ENCODE assay signal across 8 cellular contexts in the genomic region with DNA sequence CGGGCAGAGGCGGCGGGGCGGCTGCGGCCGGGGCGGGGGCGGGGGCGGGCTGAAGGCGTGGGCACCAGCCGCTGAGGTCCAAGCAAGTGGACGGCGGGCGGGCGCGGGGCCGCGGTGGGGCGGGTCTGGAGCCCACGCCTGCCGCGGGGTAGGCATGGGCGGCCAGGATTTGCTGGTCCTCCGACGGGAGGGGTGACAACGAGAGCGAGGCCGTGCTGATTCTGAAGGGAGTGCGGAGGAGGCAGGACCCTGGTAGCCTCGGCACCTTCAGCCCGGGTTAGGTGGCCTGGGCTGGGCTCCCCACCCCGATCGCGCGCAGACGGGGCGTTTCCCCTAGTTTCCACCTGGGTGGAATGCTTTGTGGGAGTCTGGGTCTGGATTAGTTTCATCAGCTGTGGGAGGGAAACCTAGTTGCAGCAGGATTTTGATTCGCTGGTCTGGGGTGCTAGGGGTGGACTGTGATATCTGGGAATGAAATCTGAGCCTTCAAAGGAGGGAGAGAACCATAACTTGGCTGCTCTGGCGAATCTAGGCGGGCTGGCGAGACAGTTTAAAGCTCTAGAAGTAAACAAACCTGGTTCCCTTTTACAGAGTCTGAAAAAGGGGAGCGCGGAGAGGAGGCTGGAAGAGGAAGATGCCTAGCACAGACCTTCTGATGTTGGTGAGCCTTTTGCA. TPM values are rescaled to one million over a fixed set of nuclear protein-coding genes. Genes with fewer than 3 reads are reported as not detected.
DNase-seq lines count a peak whose midpoint lies in the region; ATAC-seq, FAIRE-seq and TF ChIP-seq lines count a peak whose summit lies in the region.

No MANE protein-coding gene starts in this region.

- H3K9me3 ChIP-seq in adrenal gland (replicated peaks in 1 of 3), result no peaks in the 10 kb centered on the region
- H3K9me3 ChIP-seq in cardiac muscle cell (ENCODE audit: low read depth), result no peaks in the 10 kb centered on the region
- H3K9me3 ChIP-seq in ovary, result no peaks in the 10 kb centered on the region

- no peak for TF ChIP-seq RAD21 in Ishikawa (IDR thresholded peaks at IDR 0.05; ENCODE audit: low read depth)

- intact Hi-C loops in adrenal gland (cut with DNase I) (loop anchor here in 1 of 2 donors (5.0 kb wide), 1 partner anchor 61 kb away; no protein-coding TSS in a partner anchor), ovary (cut with DNase I) (loop anchor here in 2 of 4 donors (5.0 to 10.0 kb wide), 2 partner anchors 66 to 68 kb away; a partner anchor contains a TSS)

- H3K27me3 ChIP-seq in adrenal gland (no peaks in the 10 kb centered on the region), cardiac muscle cell (no peaks in the 10 kb centered on the region), ovary (no peaks in the 10 kb centered on the region)

- DNase-seq in DMS153 treated with DMSO at 0.1 percent for 48 hours (lab: John Stamatoyannopoulos, UW; ENCODE audit: unreplicated experiment) (peak; percentile 40), SKM-1 treated with dmso at 0.1 percent for 144 hours (lab: John Stamatoyannopoulos, UW; ENCODE audit: unreplicated experiment) (peak; percentile 7), adrenal gland (peak; percentile 72 to 89 (median 82)), cardiac muscle cell (ENCODE audit: low read depth in 1 of 2, low spot score in 1 of 2) (peak; percentile 84 to 86), ovary (peak; percentile 36 to 70 (median 52)), urothelium cell line (ENCODE audit: low spot score) (peak; percentile 91)

- 0 to 5% (median 1%) methylated on average over 6 to 43 of the region's 43 CpGs for WGBS in adrenal gland, 4 donors
- 1% methylated on average over 24 to 43 of the region's 43 CpGs for WGBS in ovary, 3 donors

- H3K27ac ChIP-seq in adrenal gland, result peak overlapping the region; percentile 31 to 95 (median 88)
- H3K27ac ChIP-seq in cardiac muscle cell, result peak overlapping the region; percentile 90
- H3K27ac ChIP-seq in ovary, result peak overlapping the region; percentile 69 to 72

- TF ChIP-seq POLR2A in adrenal gland (IDR thresholded peaks at IDR 0.05) (peak; percentile 53 to 75), ovary (IDR thresholded peaks at IDR 0.05) (no peak)

- peak; percentile 93 for FAIRE-seq in urothelium cell line (lab: Jason Lieb, UNC)

- H3K36me3 ChIP-seq in adrenal gland (replicated peaks in 1 of 2), result peaks cover 0 to 23% of the 10 kb centered on the region in 2 donors
- H3K36me3 ChIP-seq in cardiac muscle cell, result peaks cover 7% of the 10 kb centered on the region
- no peaks in the 10 kb centered on the region for H3K36me3 ChIP-seq in ovary

- peaks cover 7 to 20% of the 10 kb centered on the region in 2 donors for H3K4me1 ChIP-seq in adrenal gland (replicated peaks in 1 of 2)
- H3K4me1 ChIP-seq in cardiac muscle cell (ENCODE audit: low read depth), result peaks cover 14% of the 10 kb centered on the region
- no peaks in the 10 kb centered on the region for H3K4me1 ChIP-seq in ovary (ENCODE audit: insufficient read depth)

- ATAC-seq in GM21529 (IDR thresholded peaks at IDR 0.05; ENCODE audit: unreplicated experiment), result peak; percentile 54

- peak in 1 of 6 experiments; percentile 8 for TF ChIP-seq CTCF in adrenal gland (IDR thresholded peaks at IDR 0.05)
- no peak for TF ChIP-seq CTCF in cardiac muscle cell (IDR thresholded peaks at IDR 0.05; ENCODE audit: low read depth, low read length)
- no peak for TF ChIP-seq CTCF in ovary (IDR thresholded peaks at IDR 0.05)

- no peak; the same call in 1 of the 2 replicates for TF ChIP-seq EP300 in Ishikawa (IDR thresholded peaks at IDR 0.05; ENCODE audit: borderline replicate concordance)
- no peak for TF ChIP-seq EP300 in ovary (IDR thresholded peaks at IDR 0.05)

- H3K4me3 ChIP-seq in adrenal gland (peak overlapping the region in 3 of 4 donors; percentile 49 to 96 (median 87)), cardiac muscle cell (peak overlapping the region; percentile 69), ovary (peak overlapping the region; percentile 85)

TF ChIP-seq in Ishikawa, 13 proteins besides CTCF, POLR2A, EP300 and RAD21:
- TF ChIP-seq TAF1 (IDR thresholded peaks at IDR 0.05; ENCODE audit: low read depth) (peak; percentile 22; the same call in 1 of the 2 replicates), FOXM1 (IDR thresholded peaks at IDR 0.05; ENCODE audit: borderline replicate concordance, low read depth) (no peak), EGR1 (IDR thresholded peaks at IDR 0.05) (peak; percentile 59), ZBTB7A (IDR thresholded peaks at IDR 0.05; ENCODE audit: low read depth) (no peak), TCF12 (IDR thresholded peaks at IDR 0.05; ENCODE audit: low read depth) (peak; percentile 42; the same call in 1 of the 2 replicates), NFIC (IDR thresholded peaks at IDR 0.05) (peak; percentile 34; the same call in 1 of the 2 replicates), CREB1 (IDR thresholded peaks at IDR 0.05; ENCODE audit: low read depth) (no peak), YY1 (IDR thresholded peaks at IDR 0.05; ENCODE audit: low read depth) (no peak), TEAD4 (IDR thresholded peaks at IDR 0.05) (no peak; the same call in 1 of the 2 replicates), CEBPB (IDR thresholded peaks at IDR 0.05) (0 out of 2 replicates have a peak, but pooled peaks have one; percentile 3)
- TF ChIP-seq, protein P1, sequence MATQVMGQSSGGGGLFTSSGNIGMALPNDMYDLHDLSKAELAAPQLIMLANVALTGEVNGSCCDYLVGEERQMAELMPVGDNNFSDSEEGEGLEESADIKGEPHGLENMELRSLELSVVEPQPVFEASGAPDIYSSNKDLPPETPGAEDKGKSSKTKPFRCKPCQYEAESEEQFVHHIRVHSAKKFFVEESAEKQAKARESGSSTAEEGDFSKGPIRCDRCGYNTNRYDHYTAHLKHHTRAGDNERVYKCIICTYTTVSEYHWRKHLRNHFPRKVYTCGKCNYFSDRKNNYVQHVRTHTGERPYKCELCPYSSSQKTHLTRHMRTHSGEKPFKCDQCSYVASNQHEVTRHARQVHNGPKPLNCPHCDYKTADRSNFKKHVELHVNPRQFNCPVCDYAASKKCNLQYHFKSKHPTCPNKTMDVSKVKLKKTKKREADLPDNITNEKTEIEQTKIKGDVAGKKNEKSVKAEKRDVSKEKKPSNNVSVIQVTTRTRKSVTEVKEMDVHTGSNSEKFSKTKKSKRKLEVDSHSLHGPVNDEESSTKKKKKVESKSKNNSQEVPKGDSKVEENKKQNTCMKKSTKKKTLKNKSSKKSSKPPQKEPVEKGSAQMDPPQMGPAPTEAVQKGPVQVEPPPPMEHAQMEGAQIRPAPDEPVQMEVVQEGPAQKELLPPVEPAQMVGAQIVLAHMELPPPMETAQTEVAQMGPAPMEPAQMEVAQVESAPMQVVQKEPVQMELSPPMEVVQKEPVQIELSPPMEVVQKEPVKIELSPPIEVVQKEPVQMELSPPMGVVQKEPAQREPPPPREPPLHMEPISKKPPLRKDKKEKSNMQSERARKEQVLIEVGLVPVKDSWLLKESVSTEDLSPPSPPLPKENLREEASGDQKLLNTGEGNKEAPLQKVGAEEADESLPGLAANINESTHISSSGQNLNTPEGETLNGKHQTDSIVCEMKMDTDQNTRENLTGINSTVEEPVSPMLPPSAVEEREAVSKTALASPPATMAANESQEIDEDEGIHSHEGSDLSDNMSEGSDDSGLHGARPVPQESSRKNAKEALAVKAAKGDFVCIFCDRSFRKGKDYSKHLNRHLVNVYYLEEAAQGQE (IDR thresholded peaks at IDR 0.05; ENCODE audit: low read depth), result no peak
- TF ChIP-seq, protein P2, sequence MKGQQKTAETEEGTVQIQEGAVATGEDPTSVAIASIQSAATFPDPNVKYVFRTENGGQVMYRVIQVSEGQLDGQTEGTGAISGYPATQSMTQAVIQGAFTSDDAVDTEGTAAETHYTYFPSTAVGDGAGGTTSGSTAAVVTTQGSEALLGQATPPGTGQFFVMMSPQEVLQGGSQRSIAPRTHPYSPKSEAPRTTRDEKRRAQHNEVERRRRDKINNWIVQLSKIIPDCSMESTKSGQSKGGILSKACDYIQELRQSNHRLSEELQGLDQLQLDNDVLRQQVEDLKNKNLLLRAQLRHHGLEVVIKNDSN (IDR thresholded peaks at IDR 0.05), result no peak
- TF ChIP-seq, protein P3, sequence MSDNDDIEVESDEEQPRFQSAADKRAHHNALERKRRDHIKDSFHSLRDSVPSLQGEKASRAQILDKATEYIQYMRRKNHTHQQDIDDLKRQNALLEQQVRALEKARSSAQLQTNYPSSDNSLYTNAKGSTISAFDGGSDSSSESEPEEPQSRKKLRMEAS (IDR thresholded peaks at IDR 0.05), result peak; percentile 37; the same call in 1 of the 2 replicates

RNA-seq across cellular contexts. Expression of a gene that starts 0.6 kb away (rescaled TPM):
- 10 to 100 TPM; 31.3 to 47.9 (median 34.5) TPM for total RNA-seq in adrenal gland
- 10 to 100 TPM in 2 of 3 donors, 1 to 10 TPM in 1; 8.7 to 17.0 (median 16.0) TPM for polyA plus RNA-seq in adrenal gland
- total RNA-seq in cardiac muscle cell, result 37.7 and 51.9 TPM in 2 replicates
- polyA plus RNA-seq in cardiac muscle cell, result 32.3 and 42.9 TPM in 2 replicates
- total RNA-seq in ovary, result 10 to 100 TPM; 19.6 to 52.6 (median 33.4) TPM
- polyA plus RNA-seq in ovary, result 10 to 100 TPM in 1 of 2 donors, 1 to 10 TPM in 1; 8.0 to 24.3 TPM

RNA-seq across cellular contexts. Expression of a gene that starts 31.2 kb away (rescaled TPM):
- total RNA-seq in adrenal gland (not detected), cardiac muscle cell (not detected in 2 replicates), ovary (not detected)
- polyA plus RNA-seq in adrenal gland (under 1 TPM in 1 of 3 donors, not detected in 2; 0.17 TPM), cardiac muscle cell (not detected in 2 replicates), ovary (not detected)

Comparison
In these comparisons a context has a peak if more than half of its experiments do, and no peak if none do; other contexts are left out.
1. Peak in every context shown above with its lines: DNase-seq, ATAC-seq, H3K4me3 ChIP-seq and H3K27ac ChIP-seq.
2. DNase-seq: peak in every context shown above with its lines; median percentile 91 in urothelium cell line; 85 in cardiac muscle cell; 82 in adrenal gland; 52 in ovary; 40 in DMS153 treated with DMSO at 0.1 percent for 48 hours; 7 in SKM-1 treated with dmso at 0.1 percent for 144 hours.